8 cellular contexts compared by ENCODE assay signal in the genomic region with DNA sequence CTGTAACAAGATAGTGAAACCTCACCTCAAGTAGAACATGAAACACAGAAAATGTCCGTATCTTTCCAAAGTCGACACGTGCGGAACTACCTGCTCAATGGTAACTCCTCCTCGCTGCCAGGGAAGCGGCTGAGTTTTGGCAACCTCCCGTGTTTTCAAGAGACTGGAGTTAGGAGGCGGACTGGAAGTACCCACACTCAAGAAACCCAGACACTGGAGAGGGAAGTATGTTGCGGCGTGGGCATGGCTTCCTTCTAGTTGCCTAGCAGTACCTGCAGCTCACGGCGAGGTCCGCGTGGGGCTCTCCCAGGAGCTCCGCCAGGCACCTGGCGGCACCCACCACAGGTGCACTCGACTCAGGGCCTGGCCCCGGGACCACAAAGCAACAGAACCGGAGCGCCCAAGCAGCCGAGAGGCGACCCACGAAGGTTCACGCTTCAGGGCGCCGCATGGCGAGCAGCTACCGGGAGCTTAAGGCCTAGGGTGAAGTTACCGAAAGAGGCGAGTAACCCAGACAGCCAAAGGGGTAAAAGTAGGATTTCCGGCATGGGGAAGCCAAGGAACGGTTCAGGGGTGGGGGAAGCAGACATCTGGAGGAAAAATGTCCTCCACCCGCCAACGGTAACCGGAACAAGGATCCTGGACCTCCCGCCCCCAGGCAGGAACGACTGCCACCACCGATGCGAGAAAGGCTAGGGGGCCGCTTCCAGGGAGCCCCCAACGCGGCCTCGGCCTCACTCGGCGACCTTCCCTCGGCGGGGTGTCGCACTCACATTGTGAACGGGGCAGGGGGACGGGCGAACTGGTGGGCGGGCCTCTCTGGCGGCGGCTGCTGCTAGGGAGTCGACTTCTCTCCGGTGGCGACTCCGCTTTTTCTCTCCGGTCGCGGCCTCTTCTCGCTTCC. TPM values are rescaled to one million over a fixed set of nuclear protein-coding genes. Genes with fewer than 3 reads are reported as not detected.
A peak's percentile ranks its signal among the peaks of the same experiment; 100 is the strongest.
DNase-seq lines count a peak whose midpoint lies in the region; ATAC-seq and TF ChIP-seq lines count a peak whose summit lies in the region.

No MANE protein-coding gene starts in this region.

- no peaks in the 10 kb centered on the region for H3K36me3 Mint-ChIP-seq in T-helper 17 cell (ENCODE audit: low read depth)

- no peaks in the 10 kb centered on the region for H3K27me3 ChIP-seq in BLaER1 treated with 17β-estradiol and CSF1 and Interleukin-3, amounts not matched to agents 10 nM and 100 nM
- no peaks in the 10 kb centered on the region for H3K27me3 ChIP-seq in KMS-11 (ENCODE audit: insufficient read depth, low read depth)
- no peaks in the 10 kb centered on the region for H3K27me3 ChIP-seq in ascending aorta
- H3K27me3 ChIP-seq in iPS DF 6.9 (ENCODE audit: control insufficient read depth, insufficient read depth, low read length): no peaks in the 10 kb centered on the region

- H3K27ac Mint-ChIP-seq in T-helper 17 cell: peak overlapping the region; percentile 99

- H3K4me3 Mint-ChIP-seq in T-helper 17 cell: peak overlapping the region; percentile 98

- H3K27ac ChIP-seq in BLaER1 treated with 17β-estradiol and CSF1 and Interleukin-3, amounts not matched to agents 10 nM and 100 nM: peak overlapping the region; percentile 89 to 99 (median 97)
- H3K27ac ChIP-seq in KMS-11 (peak overlapping the region; percentile 98), ascending aorta (peak overlapping the region; percentile 99 to 100), iPS DF 6.9 (ENCODE audit: low read length) (peak overlapping the region; percentile 2)

- H3K4me1 Mint-ChIP-seq in T-helper 17 cell: peaks cover 35% of the 10 kb centered on the region

- DNase-seq in T-helper 17 cell: peak; percentile 51 to 61 (median 57)
- peak; percentile 43 to 71 for DNase-seq in ascending aorta (ENCODE audit: low spot score in 2 of 2)
- DNase-seq in iPS DF 6.9 (ENCODE audit: low read depth, low spot score): no peak
- no peak for DNase-seq in skeletal muscle cell (ENCODE audit: low read depth)
- DNase-seq in iPS-NIHi7 (ENCODE audit: extremely low spot score): no peak

- peak; percentile 18 for ATAC-seq in GM19467 (IDR thresholded peaks at IDR 0.05; ENCODE audit: unreplicated experiment)
- peak; percentile 52 for ATAC-seq in T-helper 17 cell

- no peaks in the 10 kb centered on the region for H3K27me3 Mint-ChIP-seq in T-helper 17 cell

- TF ChIP-seq CTCF in KMS-11 (conservative IDR thresholded peaks at IDR 0.05; ENCODE audit: low read depth, low read length) (no peak; the same call in 1 of the 2 replicates), ascending aorta (IDR thresholded peaks at IDR 0.05) (no peak)

- peak overlapping the region; percentile 71 to 99 (median 88) for H3K4me2 ChIP-seq in BLaER1 treated with 17β-estradiol and CSF1 and Interleukin-3, amounts not matched to agents 10 nM and 100 nM
- H3K4me2 ChIP-seq in KMS-11: peak overlapping the region; percentile 73

- H3K4me1 ChIP-seq in BLaER1 treated with 17β-estradiol and CSF1 and Interleukin-3, amounts not matched to agents 10 nM and 100 nM: peaks cover 26 to 38% (median 31%) of the 10 kb centered on the region in 10 experiments
- H3K4me1 ChIP-seq in KMS-11 (ENCODE audit: low read depth, poor library complexity, severe bottlenecking) (peaks cover 36% of the 10 kb centered on the region), ascending aorta (peaks cover 13 to 22% of the 10 kb centered on the region in 2 donors), iPS DF 6.9 (ENCODE audit: control insufficient read depth, insufficient read depth, low read length) (no peaks in the 10 kb centered on the region)

- H4K20me1 ChIP-seq in BLaER1 treated with 17β-estradiol and CSF1 and Interleukin-3, amounts not matched to agents 10 nM and 100 nM: peaks cover 41 to 53% (median 50%) of the 10 kb centered on the region in 11 experiments
- peaks cover 11% of the 10 kb centered on the region for H4K20me1 ChIP-seq in KMS-11 (ENCODE audit: insufficient read depth)

- H3K79me2 ChIP-seq in KMS-11 (ENCODE audit: insufficient read depth, low read depth): peaks cover 63% of the 10 kb centered on the region

- peak overlapping the region; percentile 95 to 100 (median 98) for H3K9ac ChIP-seq in BLaER1 treated with 17β-estradiol and CSF1 and Interleukin-3, amounts not matched to agents 10 nM and 100 nM
- peak overlapping the region; percentile 99 for H3K9ac ChIP-seq in KMS-11

- intact Hi-C loops in ascending aorta (cut with DNase I): loop anchor here (1.0 to 2.0 kb wide), 3 partner anchors 38 to 51 kb away; partner anchors contain the start of gene NACA

- H2AFZ ChIP-seq in KMS-11 (ENCODE audit: low read depth): no peak overlapping the region

- H3K36me3 ChIP-seq in BLaER1 treated with 17β-estradiol and CSF1 and Interleukin-3, amounts not matched to agents 10 nM and 100 nM: peaks cover 0 to 45% (median 35%) of the 10 kb centered on the region in 11 experiments; a peak in 18 of 22 replicates
- H3K36me3 ChIP-seq in KMS-11 (ENCODE audit: insufficient read depth) (peaks cover 25% of the 10 kb centered on the region), ascending aorta (no peaks in the 10 kb centered on the region), iPS DF 6.9 (ENCODE audit: control insufficient read depth, insufficient read depth, low read length) (no peaks in the 10 kb centered on the region)

- no CpG with 5 or more reads among the region's 62 CpGs for WGBS in iPS DF 6.9 (ENCODE audit: insufficient coverage, insufficient read length)

- peaks cover 0 to 8% (median 0%) of the 10 kb centered on the region in 11 experiments; a peak in 2 of 22 replicates for H3K9me3 ChIP-seq in BLaER1 treated with 17β-estradiol and CSF1 and Interleukin-3, amounts not matched to agents 10 nM and 100 nM (replicated peaks in 1 of 11)
- H3K9me3 ChIP-seq in T-helper 17 cell (ENCODE audit: control insufficient read depth, low read length, poor library complexity, severe bottlenecking): no peaks in the 10 kb centered on the region
- no peaks in the 10 kb centered on the region for H3K9me3 ChIP-seq in ascending aorta
- H3K9me3 ChIP-seq in iPS DF 6.9 (ENCODE audit: control insufficient read depth, insufficient read depth, low read length): no peaks in the 10 kb centered on the region

- H3K4me3 ChIP-seq in BLaER1 treated with 17β-estradiol and CSF1 and Interleukin-3, amounts not matched to agents 10 nM and 100 nM: peak overlapping the region; percentile 76 to 100 (median 97)
- H3K4me3 ChIP-seq in KMS-11 (IDR thresholded peaks at IDR 0.05; ENCODE audit: insufficient read depth, low read depth, low read length) (peak overlapping the region; percentile 90), ascending aorta (peak overlapping the region; percentile 87 to 92), iPS DF 6.9 (ENCODE audit: low read length) (peak overlapping the region; percentile 86), skeletal muscle cell (ENCODE audit: low read depth, low read length) (peak overlapping the region; percentile 88)

RNA-seq across cellular contexts. Expression of gene PTGES3, which starts 0.6 kb away (rescaled TPM):
- 100 to 1,000 TPM; 124 to 127 TPM for total RNA-seq in T-helper 17 cell
- 62.2 TPM for total RNA-seq in ascending aorta

RNA-seq across cellular contexts. Expression of gene NACA, which starts 37.6 kb away (rescaled TPM):
- total RNA-seq in T-helper 17 cell (1,000 to 10,000 TPM; 1,068 to 1,135 TPM), ascending aorta (490 TPM)

RNA-seq across cellular contexts. Expression of gene ATP5F1B, which starts 41.7 kb away (rescaled TPM):
- total RNA-seq in T-helper 17 cell: 100 to 1,000 TPM; 297 to 299 TPM
- total RNA-seq in ascending aorta: 197 TPM

RNA-seq across cellular contexts. Expression of gene BAZ2A, which starts 57.4 kb away (rescaled TPM):
- total RNA-seq in T-helper 17 cell (100 to 1,000 TPM; 203 to 214 TPM), ascending aorta (118 TPM)

Comparison
In these comparisons a context has a peak if more than half of its experiments do, and no peak if none do; other contexts are left out.
1. H3K27ac ChIP-seq: peak in every context shown above with its lines; median percentile 100 in ascending aorta; 98 in KMS-11; 97 in BLaER1 treated with 17β-estradiol and CSF1 and Interleukin-3, amounts not matched to agents 10 nM and 100 nM; 2 in iPS DF 6.9.
2. DNase-seq: peak in T-helper 17 cell (3 of 3) and ascending aorta (2 of 2); none in iPS DF 6.9 (single experiment), skeletal muscle cell (single experiment) and iPS-NIHi7 (single experiment).
3. Peak in every context shown above with its lines, with median percentiles within 50 percentile points of each other: H3K4me3 ChIP-seq.